Comparison of ENCODE assay signal across 2 cellular contexts in the genomic region with DNA sequence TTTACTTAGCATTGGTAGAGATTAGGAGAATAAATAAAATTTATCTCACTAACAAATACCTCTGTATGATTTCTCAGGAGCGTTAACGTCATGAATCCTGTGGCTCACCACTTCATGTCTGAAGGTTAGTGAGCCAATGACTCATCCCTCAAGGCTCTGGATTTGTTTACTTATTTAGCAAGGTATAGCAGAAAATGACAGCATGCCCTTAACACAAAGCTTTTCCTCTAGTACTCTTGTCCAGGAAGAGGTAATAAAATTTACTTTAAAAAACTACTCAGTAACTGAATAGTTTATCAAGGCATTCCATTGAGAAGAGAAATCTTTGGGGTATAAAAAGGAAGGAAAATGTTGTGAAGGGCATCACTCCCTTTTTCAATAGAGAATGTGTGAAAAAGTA.
TF ChIP-seq lines count a peak whose summit lies in the region.

No MANE protein-coding gene starts in this region.

TF ChIP-seq in SK-N-SH treated with all-trans-retinoic acid at 6 μM for 48 hours, 23 proteins besides CTCF, POLR2A, EP300 and RAD21 (continued from another document):
- TF ChIP-seq POU6F1 (CRISPR knock-in tag; IDR thresholded peaks at IDR 0.05; ENCODE audit: borderline replicate concordance, low read depth) = no peak
- no peak for TF ChIP-seq SNAI2 (CRISPR knock-in tag; IDR thresholded peaks at IDR 0.05)
- no peak for TF ChIP-seq ZNF70 (CRISPR knock-in tag; IDR thresholded peaks at IDR 0.05)

TF ChIP-seq in SK-N-SH, 30 proteins besides CTCF, POLR2A, EP300 and RAD21 (continued from another document):
- TF ChIP-seq, protein P1, sequence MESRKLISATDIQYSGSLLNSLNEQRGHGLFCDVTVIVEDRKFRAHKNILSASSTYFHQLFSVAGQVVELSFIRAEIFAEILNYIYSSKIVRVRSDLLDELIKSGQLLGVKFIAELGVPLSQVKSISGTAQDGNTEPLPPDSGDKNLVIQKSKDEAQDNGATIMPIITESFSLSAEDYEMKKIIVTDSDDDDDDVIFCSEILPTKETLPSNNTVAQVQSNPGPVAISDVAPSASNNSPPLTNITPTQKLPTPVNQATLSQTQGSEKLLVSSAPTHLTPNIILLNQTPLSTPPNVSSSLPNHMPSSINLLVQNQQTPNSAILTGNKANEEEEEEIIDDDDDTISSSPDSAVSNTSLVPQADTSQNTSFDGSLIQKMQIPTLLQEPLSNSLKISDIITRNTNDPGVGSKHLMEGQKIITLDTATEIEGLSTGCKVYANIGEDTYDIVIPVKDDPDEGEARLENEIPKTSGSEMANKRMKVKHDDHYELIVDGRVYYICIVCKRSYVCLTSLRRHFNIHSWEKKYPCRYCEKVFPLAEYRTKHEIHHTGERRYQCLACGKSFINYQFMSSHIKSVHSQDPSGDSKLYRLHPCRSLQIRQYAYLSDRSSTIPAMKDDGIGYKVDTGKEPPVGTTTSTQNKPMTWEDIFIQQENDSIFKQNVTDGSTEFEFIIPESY (IDR thresholded peaks at IDR 0.05; ENCODE audit: borderline replicate concordance, low read depth) = no peak
- no peak for TF ChIP-seq CHD2 (IDR thresholded peaks at IDR 0.05; ENCODE audit: low read length, partially characterized antibody)
